Comparison of ENCODE assay signal across 8 cellular contexts in genomic region chr5:180831139-180832080, GRCh38. TPM values are rescaled to one million over a fixed set of nuclear protein-coding genes. Genes with fewer than 3 reads are reported as not detected.
DNase-seq lines count a peak whose midpoint lies in the region; ATAC-seq and TF ChIP-seq lines count a peak whose summit lies in the region.

No MANE protein-coding gene starts in this region.

- peak overlapping the region; percentile 99 for H3K27ac Mint-ChIP-seq in activated T-helper 1 cell treated with anti-CD3 and anti-CD28 coated beads, Interleukin-12 subunit alpha, Interleukin-12 subunit beta, Interleukin-2, Interleukin-4 antibody, amounts not matched to agents 30 ng/mL and 10 ng/mL and 1 ng/mL, durations not matched to agents 14 hours and 24 hours and 36 hours
- peak overlapping the region; percentile 94 to 97 (median 96) for H3K27ac Mint-ChIP-seq in naive B cell
- peak overlapping the region; percentile 98 for H3K27ac Mint-ChIP-seq in stimulated activated memory B cell treated with anti-CD40 and anti-IgM and Interleukin-4, amounts not matched to agents 10 μg/mL and 1 μg/mL and 100 μg/mL, for 72 hours

- H4K20me1 ChIP-seq in OCI-LY7 (ENCODE audit: insufficient read depth, low read length) = no peaks in the 10 kb centered on the region

- peaks cover 9% of the 10 kb centered on the region for H3K9me3 ChIP-seq in OCI-LY7 (ENCODE audit: low read length)
- H3K9me3 ChIP-seq in esophagus squamous epithelium = no peaks in the 10 kb centered on the region

- H3K4me3 Mint-ChIP-seq in activated T-helper 1 cell treated with anti-CD3 and anti-CD28 coated beads, Interleukin-12 subunit alpha, Interleukin-12 subunit beta, Interleukin-2, Interleukin-4 antibody, amounts not matched to agents 30 ng/mL and 10 ng/mL and 1 ng/mL, durations not matched to agents 14 hours and 24 hours and 36 hours = peak overlapping the region; percentile 91
- H3K4me3 Mint-ChIP-seq in naive B cell = peak overlapping the region; percentile 88 to 99 (median 98)
- peak overlapping the region; percentile 92 for H3K4me3 Mint-ChIP-seq in stimulated activated memory B cell treated with anti-CD40 and anti-IgM and Interleukin-4, amounts not matched to agents 10 μg/mL and 1 μg/mL and 100 μg/mL, for 72 hours

- intact Hi-C loops in OCI-LY7 (cut with micrococcal nuclease; ENCODE audit: unreplicated experiment) (loop anchor here (1.0 to 5.0 kb wide), 5 partner anchors 10 to 39 kb away; no protein-coding TSS in a partner anchor), esophagus squamous epithelium (cut with DNase I) (no loop called here)
- intact Hi-C loops in activated T-helper 1 cell treated with anti-CD3 and anti-CD28 coated beads, Interleukin-12 subunit alpha, Interleukin-12 subunit beta, Interleukin-2, Interleukin-4 antibody, amounts not matched to agents 30 ng/mL and 10 ng/mL and 1 ng/mL, durations not matched to agents 14 hours and 24 hours and 36 hours (cut with micrococcal nuclease) = loop anchor here (1.0 to 10.0 kb wide), 4 partner anchors 21 to 337 kb away; partner anchors contain the start of gene CNOT6

- no TSS peak for BruUV-seq in OCI-LY7 (replicated peaks; lab: Mats Ljungman, UMichigan)

- H2AFZ ChIP-seq in OCI-LY7 (ENCODE audit: low read length) = peak overlapping the region; percentile 35; the same call in 1 of the 2 replicates

- ATAC-seq in GM19328 (IDR thresholded peaks at IDR 0.05; ENCODE audit: unreplicated experiment) (peak; percentile 66), HG03457 (IDR thresholded peaks at IDR 0.05; ENCODE audit: unreplicated experiment) (peak; percentile 68), naive B cell (ENCODE audit: low read depth in 2 of 2) (peak; percentile 66 to 70)
- peak; percentile 90 for ATAC-seq in stimulated activated memory B cell treated with anti-CD40 and anti-IgM and Interleukin-4, amounts not matched to agents 10 μg/mL and 1 μg/mL and 100 μg/mL, for 72 hours

- CTCF ChIA-PET in OCI-LY7 (lab: Charles Lee; ENCODE audit: unreplicated experiment) = interaction anchor here (0.6 to 1.8 kb wide), 4 partner anchors 10 to 240 kb away, joined by 3 to 9 read pairs (median 4); no protein-coding TSS in a partner anchor

- H3K4me3 ChIP-seq in OCI-LY7 (ENCODE audit: low read depth, low read length, poor library complexity, severe bottlenecking) (peak overlapping the region; percentile 74), esophagus squamous epithelium (peak overlapping the region; percentile 80 to 97 (median 87))

- H3K4me2 ChIP-seq in OCI-LY7 (ENCODE audit: low read length) = peak overlapping the region; percentile 80

- no peaks in the 10 kb centered on the region for H3K27me3 ChIP-seq in esophagus squamous epithelium

- H3K4me1 ChIP-seq in OCI-LY7 (ENCODE audit: insufficient read depth, low read length, poor library complexity, severe bottlenecking) (peaks cover 29% of the 10 kb centered on the region), esophagus squamous epithelium (peaks cover 25 to 63% (median 33%) of the 10 kb centered on the region in 3 donors)

- H3K27me3 Mint-ChIP-seq in activated T-helper 1 cell treated with anti-CD3 and anti-CD28 coated beads, Interleukin-12 subunit alpha, Interleukin-12 subunit beta, Interleukin-2, Interleukin-4 antibody, amounts not matched to agents 30 ng/mL and 10 ng/mL and 1 ng/mL, durations not matched to agents 14 hours and 24 hours and 36 hours (ENCODE audit: insufficient read depth) = no peaks in the 10 kb centered on the region
- no peaks in the 10 kb centered on the region for H3K27me3 Mint-ChIP-seq in naive B cell
- H3K27me3 Mint-ChIP-seq in stimulated activated memory B cell treated with anti-CD40 and anti-IgM and Interleukin-4, amounts not matched to agents 10 μg/mL and 1 μg/mL and 100 μg/mL, for 72 hours = no peaks in the 10 kb centered on the region

- POLR2A ChIA-PET in OCI-LY7 (lab: Charles Lee) = interaction anchor here (1.1 to 4.2 kb wide), 8 partner anchors 10 to 30 kb away, joined by 4 to 48 read pairs (median 18); partner anchors contain the start of gene ZFP62

- H3K36me3 Mint-ChIP-seq in activated T-helper 1 cell treated with anti-CD3 and anti-CD28 coated beads, Interleukin-12 subunit alpha, Interleukin-12 subunit beta, Interleukin-2, Interleukin-4 antibody, amounts not matched to agents 30 ng/mL and 10 ng/mL and 1 ng/mL, durations not matched to agents 14 hours and 24 hours and 36 hours (ENCODE audit: low read depth) = peaks cover 30% of the 10 kb centered on the region
- peaks cover 11 to 15% of the 10 kb centered on the region in 2 donors for H3K36me3 Mint-ChIP-seq in naive B cell
- H3K36me3 Mint-ChIP-seq in stimulated activated memory B cell treated with anti-CD40 and anti-IgM and Interleukin-4, amounts not matched to agents 10 μg/mL and 1 μg/mL and 100 μg/mL, for 72 hours = peaks cover 70% of the 10 kb centered on the region

- H3K9me2 ChIP-seq in OCI-LY7 (ENCODE audit: insufficient read depth, low read length) = no peaks in the 10 kb centered on the region

- TF ChIP-seq CTCF in OCI-LY7 (conservative IDR thresholded peaks at IDR 0.05; ENCODE audit: low read length) (peak; percentile 28; the same call in 1 of the 2 replicates), esophagus squamous epithelium (IDR thresholded peaks at IDR 0.05) (peak in 5 of 6 experiments; percentile 30 to 57 (median 40))

- peak overlapping the region; percentile 83 for H3K27ac ChIP-seq in OCI-LY7 (ENCODE audit: low read depth, low read length, poor library complexity, severe bottlenecking)
- H3K27ac ChIP-seq in esophagus squamous epithelium = peak overlapping the region; percentile 96 to 99 (median 98)

- WGBS in esophagus squamous epithelium, 2 donors = 0 to 3% methylated on average over 24 to 37 of the region's 80 CpGs

- peaks cover 55% of the 10 kb centered on the region for H3K79me2 ChIP-seq in OCI-LY7 (ENCODE audit: insufficient read depth, low read depth, low read length)

- H3K36me3 ChIP-seq in OCI-LY7 (ENCODE audit: insufficient read depth, low read length) = peaks cover 45% of the 10 kb centered on the region
- peaks cover 0 to 35% (median 0%) of the 10 kb centered on the region in 3 donors for H3K36me3 ChIP-seq in esophagus squamous epithelium

- H3K9me3 Mint-ChIP-seq in activated T-helper 1 cell treated with anti-CD3 and anti-CD28 coated beads, Interleukin-12 subunit alpha, Interleukin-12 subunit beta, Interleukin-2, Interleukin-4 antibody, amounts not matched to agents 30 ng/mL and 10 ng/mL and 1 ng/mL, durations not matched to agents 14 hours and 24 hours and 36 hours = peaks cover 10% of the 10 kb centered on the region
- peaks cover 0 to 7% (median 2%) of the 10 kb centered on the region in 7 donors for H3K9me3 Mint-ChIP-seq in naive B cell
- peaks cover 5% of the 10 kb centered on the region for H3K9me3 Mint-ChIP-seq in stimulated activated memory B cell treated with anti-CD40 and anti-IgM and Interleukin-4, amounts not matched to agents 10 μg/mL and 1 μg/mL and 100 μg/mL, for 72 hours

- DNase-seq in CMK (ENCODE audit: low read depth) (peak; percentile 64), OCI-LY7 (ENCODE audit: low spot score) (peak; percentile 82), esophagus squamous epithelium (lab: John Stamatoyannopoulos, UW) (no peak), naive B cell (peak; percentile 77)
- peak; percentile 76 for DNase-seq in activated T-helper 1 cell treated with anti-CD3 and anti-CD28 coated beads, Interleukin-12 subunit alpha, Interleukin-12 subunit beta, Interleukin-2, Interleukin-4 antibody, amounts not matched to agents 30 ng/mL and 10 ng/mL and 1 ng/mL, durations not matched to agents 14 hours and 24 hours and 36 hours (ENCODE audit: low spot score)

- peak in 3 of 4 donors; percentile 16 to 95 (median 29) for TF ChIP-seq POLR2A in esophagus squamous epithelium (IDR thresholded peaks at IDR 0.05)

- H3K4me1 Mint-ChIP-seq in activated T-helper 1 cell treated with anti-CD3 and anti-CD28 coated beads, Interleukin-12 subunit alpha, Interleukin-12 subunit beta, Interleukin-2, Interleukin-4 antibody, amounts not matched to agents 30 ng/mL and 10 ng/mL and 1 ng/mL, durations not matched to agents 14 hours and 24 hours and 36 hours (ENCODE audit: low read depth) = peaks cover 33% of the 10 kb centered on the region
- peaks cover 37 to 51% (median 47%) of the 10 kb centered on the region in 3 donors for H3K4me1 Mint-ChIP-seq in naive B cell
- H3K4me1 Mint-ChIP-seq in stimulated activated memory B cell treated with anti-CD40 and anti-IgM and Interleukin-4, amounts not matched to agents 10 μg/mL and 1 μg/mL and 100 μg/mL, for 72 hours = peaks cover 65% of the 10 kb centered on the region

RNA-seq across cellular contexts. Expression of gene MGAT1, which starts 28.8 kb away (rescaled TPM):
- 65.2 and 75.4 TPM in 2 replicates for total RNA-seq in OCI-LY7 (2014; rRNA removed; shearing (Covaris generic))
- 95.2 and 103 TPM in 2 replicates for total RNA-seq in OCI-LY7 (2022)
- 106 and 107 TPM in 2 replicates for total RNA-seq in activated T-helper 1 cell treated with anti-CD3 and anti-CD28 coated beads, Interleukin-12 subunit alpha, Interleukin-12 subunit beta, Interleukin-2, Interleukin-4 antibody, amounts not matched to agents 30 ng/mL and 10 ng/mL and 1 ng/mL, durations not matched to agents 14 hours and 24 hours and 36 hours
- 100 to 1,000 TPM in 2 of 4 donors, 10 to 100 TPM in 2; 62.6 to 163 (median 111) TPM for total RNA-seq in esophagus squamous epithelium
- 100 to 1,000 TPM in 2 of 6 donors, 10 to 100 TPM in 4; 71.9 to 121 (median 84.2) TPM for polyA plus RNA-seq in naive B cell (ENCODE audit: low read depth in 6 of 6)

RNA-seq across cellular contexts. Expression of gene ZFP62, which starts 29.7 kb away (rescaled TPM):
- 58.4 and 59.0 TPM in 2 replicates for total RNA-seq in OCI-LY7 (2014; rRNA removed; shearing (Covaris generic))
- total RNA-seq in OCI-LY7 (2022) (69.2 and 79.1 TPM in 2 replicates), esophagus squamous epithelium (10 to 100 TPM in 3 of 4 donors, 1 to 10 TPM in 1; 8.9 to 32.6 (median 19.2) TPM)
- 28.4 and 28.5 TPM in 2 replicates for total RNA-seq in activated T-helper 1 cell treated with anti-CD3 and anti-CD28 coated beads, Interleukin-12 subunit alpha, Interleukin-12 subunit beta, Interleukin-2, Interleukin-4 antibody, amounts not matched to agents 30 ng/mL and 10 ng/mL and 1 ng/mL, durations not matched to agents 14 hours and 24 hours and 36 hours
- polyA plus RNA-seq in naive B cell (ENCODE audit: low read depth in 6 of 6) = 10 to 100 TPM; 12.1 to 26.5 (median 22.5) TPM
